8 cellular contexts compared by ENCODE assay signal in genomic region chr7:32490127-32490796, GRCh38. TPM values are rescaled to one million over a fixed set of nuclear protein-coding genes. Genes with fewer than 3 reads are reported as not detected.
DNase-seq lines count a peak whose midpoint lies in the region; ATAC-seq and TF ChIP-seq lines count a peak whose summit lies in the region.

LSM5 (minus strand) TSS chr7:32490380; CDS start chr7:32490365, 15 bp downstream.

- H3K9me3 Mint-ChIP-seq in CD4-positive, alpha-beta T cell = no peaks in the 10 kb centered on the region

- H3K27ac ChIP-seq in CD4-positive, alpha-beta T cell (ENCODE audit: low read depth, low read length) = peak within 1 kb of the TSS; percentile 84

- no peak for TF ChIP-seq CTCF in CD4-positive, alpha-beta T cell (IDR thresholded peaks at IDR 0.05)

- ATAC-seq in CD4-positive, alpha-beta T cell (ENCODE audit: poor library complexity) = peak; percentile 67
- ATAC-seq in GM19467 (IDR thresholded peaks at IDR 0.05; ENCODE audit: unreplicated experiment) = peak; percentile 89

- POLR2A ChIA-PET in CD4-positive, alpha-beta T cell (lab: Charles Lee) = interaction anchor here (0.6 to 1.7 kb wide), 6 partner anchors 8 to 640 kb away, joined by 3 to 14 read pairs (median 3); partner anchors contain the start of genes BBS9 and KBTBD2

- no peaks in the 10 kb centered on the region for H3K9me3 ChIP-seq in CD4-positive, alpha-beta T cell (ENCODE audit: control insufficient read depth, low read length)

- CTCF ChIA-PET in CD4-positive, alpha-beta T cell (lab: Charles Lee) = interaction anchor here (1.5 to 1.6 kb wide), 2 partner anchors 11 to 619 kb away, joined by 4 to 6 read pairs; partner anchors contain the start of gene RP9

- H3K4me1 Mint-ChIP-seq in CD4-positive, alpha-beta T cell (ENCODE audit: low read depth) = peaks cover 42% of the 10 kb centered on the region

- no peaks in the 10 kb centered on the region for H3K27me3 Mint-ChIP-seq in CD4-positive, alpha-beta T cell

- peak within 1 kb of the TSS; percentile 92 for H3K27ac Mint-ChIP-seq in CD4-positive, alpha-beta T cell

- H3K27me3 ChIP-seq in CD4-positive, alpha-beta T cell (ENCODE audit: control insufficient read depth, insufficient read depth, low read length) = no peaks in the 10 kb centered on the region

- peak within 1 kb of the TSS; percentile 92 for H3K4me3 Mint-ChIP-seq in CD4-positive, alpha-beta T cell

- H3K36me3 Mint-ChIP-seq in CD4-positive, alpha-beta T cell (ENCODE audit: low read depth) = peaks cover 47% of the 10 kb centered on the region

- DNase-seq in CD4-positive, alpha-beta T cell = peak; percentile 80 to 88 (median 83)
- DNase-seq in HS-27A (ENCODE audit: low read depth) (peak; percentile 77), NK-92 (lab: John Stamatoyannopoulos, UW; ENCODE audit: unreplicated experiment) (peak; percentile 18), medulla oblongata (ENCODE audit: extremely low spot score) (peak; percentile 93)
- peak; percentile 72 to 82 for DNase-seq in activated CD8-positive, alpha-beta memory T cell treated with anti-CD3 and anti-CD28 coated beads for 1 hour (ENCODE audit: extremely low read depth in 1 of 2, low read depth in 1 of 2)
- DNase-seq in effector CD8-positive, alpha-beta T cell (lab: John Stamatoyannopoulos, UW) = peak; percentile 80
- DNase-seq in stimulated activated CD8-positive, alpha-beta memory T cell treated with anti-CD3 and anti-CD28 coated beads, Interleukin-12 subunit alpha, Interleukin-12 subunit beta, amount 100 ng/mL, for 1 hour (ENCODE audit: low read depth) = peak; percentile 82

- intact Hi-C loops in CD4-positive, alpha-beta T cell (cut with DNase I, micrococcal nuclease) = loop anchor here (2.0 to 10.0 kb wide), 9 partner anchors 42 to 1895 kb away; partner anchors contain the start of genes KBTBD2 (in 2 of the 2), BBS9 (in 1 of the 2), GARS1 (in 1 of the 2) and NT5C3A (in 1 of the 2)

RNA-seq across cellular contexts. Expression of gene LSM5, which starts in this region (rescaled TPM):
- 10 to 100 TPM; 28.2 to 28.7 TPM for total RNA-seq in CD4-positive, alpha-beta T cell

Comparison
In these comparisons a context has a peak if more than half of its experiments do, and no peak if none do; other contexts are left out.
1. Peak in every context shown above with its lines: DNase-seq, ATAC-seq and H3K27ac ChIP-seq.
2. DNase-seq: peak in every context shown above with its lines; median percentile 93 in medulla oblongata; 83 in CD4-positive, alpha-beta T cell; 82 in stimulated activated CD8-positive, alpha-beta memory T cell treated with anti-CD3 and anti-CD28 coated beads, Interleukin-12 subunit alpha, Interleukin-12 subunit beta, amount 100 ng/mL, for 1 hour; 80 in effector CD8-positive, alpha-beta T cell; 77 in HS-27A; 77 in activated CD8-positive, alpha-beta memory T cell treated with anti-CD3 and anti-CD28 coated beads for 1 hour; 18 in NK-92.